ENCODE assay signal across 15 cellular contexts in genomic region chr10:1156921-1157614, GRCh38.
"Had no signal": no experiment of that assay in that cellular context is flagged by ENCODE, and none has a peak within 500 bp of the region (broad histone marks: within the 10 kb centered on the region; RNA-seq: fewer than 3 reads in every experiment).

No MANE protein-coding gene starts in this region.

- H3K4me1 Mint-ChIP-seq: activated naive CD8-positive, alpha-beta T cell treated with anti-CD3 and anti-CD28 coated beads, Interleukin-2, amount 10 ng/mL, durations not matched to agents 7 days and 5 days had no signal

- H3K4me3 ChIP-seq: breast epithelium, mucosa of descending colon, stomach had no signal

- H3K9me3 Mint-ChIP-seq: activated naive CD8-positive, alpha-beta T cell treated with anti-CD3 and anti-CD28 coated beads, Interleukin-2, amount 10 ng/mL, durations not matched to agents 7 days and 5 days; naive thymus-derived CD8-positive, alpha-beta T cell; T-helper 2 cell treated with Interferon-gamma antibody and Interleukin-4, amounts not matched to agents 5 μg/mL and 100 μg/mL, for 36 hours had no signal

- H3K9me3 ChIP-seq: breast epithelium, mucosa of descending colon, stomach had no signal

- H3K36me3 Mint-ChIP-seq: activated naive CD8-positive, alpha-beta T cell treated with anti-CD3 and anti-CD28 coated beads, Interleukin-2, amount 10 ng/mL, durations not matched to agents 7 days and 5 days; naive thymus-derived CD8-positive, alpha-beta T cell had no signal

- DNase-seq: activated CD4-positive, alpha-beta T cell treated with anti-CD3 and anti-CD28 coated beads for 4 hours; activated naive CD8-positive, alpha-beta T cell treated with anti-CD3 and anti-CD28 coated beads, Interleukin-2, amount 10 ng/mL, durations not matched to agents 7 days and 5 days; activated T-cell treated with anti-CD3 and anti-CD28 coated beads, Interleukin-2, amount 50 U/mL, for 1 hour; anterior cingulate cortex; foreskin keratinocyte; left colon; mammary epithelial cell; mucosa of descending colon; naive thymus-derived CD8-positive, alpha-beta T cell; stimulated activated CD4-positive, alpha-beta T cell treated with anti-CD3 and anti-CD28 coated beads, Interleukin-4, amount 100 ng/mL, for 1 hour; SW 1271 had no signal

- H3K27ac Mint-ChIP-seq: activated CD8-positive, alpha-beta T cell treated with anti-CD3 and anti-CD28 coated beads, Interleukin-2, amount 10 ng/mL, durations not matched to agents 7 days and 5 days; activated naive CD8-positive, alpha-beta T cell treated with anti-CD3 and anti-CD28 coated beads, Interleukin-2, amount 10 ng/mL, durations not matched to agents 7 days and 5 days; T-helper 2 cell treated with Interferon-gamma antibody and Interleukin-4, amounts not matched to agents 5 μg/mL and 100 μg/mL, for 36 hours had no signal

- H3K27me3 ChIP-seq: breast epithelium, foreskin keratinocyte had no signal

- ATAC-seq: activated CD8-positive, alpha-beta T cell treated with anti-CD3 and anti-CD28 coated beads, Interleukin-2, amount 10 ng/mL, durations not matched to agents 7 days and 5 days; foreskin keratinocyte; left colon; mucosa of descending colon; naive thymus-derived CD8-positive, alpha-beta T cell had no signal

- H3K36me3 ChIP-seq: breast epithelium, stomach had no signal

- H3K4me3 Mint-ChIP-seq: activated CD8-positive, alpha-beta T cell treated with anti-CD3 and anti-CD28 coated beads, Interleukin-2, amount 10 ng/mL, durations not matched to agents 7 days and 5 days; activated naive CD8-positive, alpha-beta T cell treated with anti-CD3 and anti-CD28 coated beads, Interleukin-2, amount 10 ng/mL, durations not matched to agents 7 days and 5 days; naive thymus-derived CD8-positive, alpha-beta T cell; T-helper 2 cell treated with Interferon-gamma antibody and Interleukin-4, amounts not matched to agents 5 μg/mL and 100 μg/mL, for 36 hours had no signal

- H3K27ac ChIP-seq: breast epithelium, foreskin keratinocyte, stomach had no signal

- H3K4me1 ChIP-seq: breast epithelium, foreskin keratinocyte, stomach had no signal
